Comparison of ENCODE assay signal across 1 cellular context in genomic region chr2:149023091-149023490, GRCh38.
TF ChIP-seq lines count a peak whose summit lies in the region.

No MANE protein-coding gene starts in this region.

TF ChIP-seq in GM12878, 131 proteins besides CTCF, POLR2A, EP300 and RAD21:
- no peak for TF ChIP-seq MTA2 (IDR thresholded peaks at IDR 0.05; ENCODE audit: low read depth)
- no peak for TF ChIP-seq HDAC6 (IDR thresholded peaks at IDR 0.05; ENCODE audit: unreplicated experiment)
- TF ChIP-seq DPF2 (IDR thresholded peaks at IDR 0.05) = no peak
- TF ChIP-seq E2F4 (IDR thresholded peaks at IDR 0.05; ENCODE audit: low read depth, low read length) = no peak
